8 cellular contexts compared by ENCODE assay signal in genomic region chr15:68055224-68055705, GRCh38. TPM values are rescaled to one million over a fixed set of nuclear protein-coding genes. Genes with fewer than 3 reads are reported as not detected.
DNase-seq lines count a peak whose midpoint lies in the region; ATAC-seq and TF ChIP-seq lines count a peak whose summit lies in the region.

No MANE protein-coding gene starts in this region.

- peak overlapping the region; percentile 82 for H3K9ac ChIP-seq in DND-41 (ENCODE audit: low read depth, low read length)

- TF ChIP-seq CTCF in DND-41 (IDR thresholded peaks at IDR 0.05; ENCODE audit: borderline replicate concordance, extremely low read depth, low read length, poor library complexity, severe bottlenecking), result no peak

- H2AFZ ChIP-seq in DND-41 (ENCODE audit: low read depth, low read length), result peak overlapping the region; percentile 41; the same call in 1 of the 2 replicates

- H3K4me1 ChIP-seq in DND-41 (ENCODE audit: insufficient read depth, low read length), result peaks cover 32% of the 10 kb centered on the region

- H3K27me3 ChIP-seq in DND-41 (ENCODE audit: insufficient read depth, low read length, poor library complexity), result no peaks in the 10 kb centered on the region

- peaks cover 44% of the 10 kb centered on the region for H4K20me1 ChIP-seq in DND-41 (ENCODE audit: insufficient read depth, low read length)

- H3K4me3 ChIP-seq in DND-41 (ENCODE audit: low read depth in 1 of 2, low read length in 2 of 2), result peak overlapping the region; percentile 56 to 89; a peak in 3 of 4 replicates

- no peaks in the 10 kb centered on the region for H3K36me3 ChIP-seq in DND-41 (ENCODE audit: insufficient read depth, low read length)

- H3K79me2 ChIP-seq in DND-41 (ENCODE audit: insufficient read depth, low read length), result peaks cover 61% of the 10 kb centered on the region

- peak overlapping the region; percentile 67 for H3K4me2 ChIP-seq in DND-41 (ENCODE audit: insufficient read depth, low read length)

- ATAC-seq in DND-41 (ENCODE audit: insufficient read depth, low read depth), result peak; percentile 63
- peak; percentile 54 for ATAC-seq in GM21786 (IDR thresholded peaks at IDR 0.05; ENCODE audit: unreplicated experiment)

- DNase-seq in DND-41, result peak; percentile 65
- peak; percentile 16 for DNase-seq in NCI-H128 (lab: John Stamatoyannopoulos, UW; ENCODE audit: unreplicated experiment)
- DNase-seq in activated CD4-positive, alpha-beta T cell treated with anti-CD3 and anti-CD28 coated beads for 4 hours, result peak; percentile 59 to 64
- peak; percentile 59 for DNase-seq in dermis blood vessel endothelial cell
- DNase-seq in medulla oblongata (ENCODE audit: extremely low spot score), result peak; percentile 56
- DNase-seq in stimulated activated CD8-positive, alpha-beta memory T cell treated with anti-CD3 and anti-CD28 coated beads, Interleukin-12 subunit alpha, Interleukin-12 subunit beta, amount 100 ng/mL, for 4 hours (ENCODE audit: low read depth), result peak; percentile 16
- no peak for DNase-seq in NCI-H510A treated with DMSO at 0.1 percent for 48 hours (lab: John Stamatoyannopoulos, UW)

- H3K9me3 ChIP-seq in DND-41 (ENCODE audit: insufficient read depth, low read length, severe bottlenecking), result no peaks in the 10 kb centered on the region

- peak overlapping the region; percentile 72 for H3K27ac ChIP-seq in DND-41 (ENCODE audit: low read length)

RNA-seq across cellular contexts. Expression of gene PIAS1, which starts 1.1 kb away (rescaled TPM):
- 18.7 and 22.9 TPM in 2 replicates for total RNA-seq in dermis blood vessel endothelial cell
